1 cellular context compared by ENCODE assay signal in genomic region chr11:34929794-34930763, GRCh38.
A peak's percentile ranks its signal among the peaks of the same experiment; 100 is the strongest.
TF ChIP-seq lines count a peak whose summit lies in the region.

No MANE protein-coding gene starts in this region.

TF ChIP-seq in HepG2, 621 proteins besides CTCF, POLR2A, EP300 and RAD21 (continued from another document and continues in another):
- no peak for TF ChIP-seq RELA (CRISPR knock-in tag; IDR thresholded peaks at IDR 0.05)
- no peak for TF ChIP-seq E2F2 (CRISPR knock-in tag; IDR thresholded peaks at IDR 0.05; ENCODE audit: borderline replicate concordance)
- peak; percentile 35; the same call in 1 of the 2 replicates for TF ChIP-seq SRF (IDR thresholded peaks at IDR 0.05; ENCODE audit: low read depth, low read length)
- TF ChIP-seq HINFP (CRISPR knock-in tag; IDR thresholded peaks at IDR 0.05; ENCODE audit: low read depth): no peak
- TF ChIP-seq CENPT (CRISPR knock-in tag; IDR thresholded peaks at IDR 0.05; ENCODE audit: low read depth): no peak
- peak; percentile 47 for TF ChIP-seq NFIC (IDR thresholded peaks at IDR 0.05; ENCODE audit: low read length)
- TF ChIP-seq, protein P1, sequence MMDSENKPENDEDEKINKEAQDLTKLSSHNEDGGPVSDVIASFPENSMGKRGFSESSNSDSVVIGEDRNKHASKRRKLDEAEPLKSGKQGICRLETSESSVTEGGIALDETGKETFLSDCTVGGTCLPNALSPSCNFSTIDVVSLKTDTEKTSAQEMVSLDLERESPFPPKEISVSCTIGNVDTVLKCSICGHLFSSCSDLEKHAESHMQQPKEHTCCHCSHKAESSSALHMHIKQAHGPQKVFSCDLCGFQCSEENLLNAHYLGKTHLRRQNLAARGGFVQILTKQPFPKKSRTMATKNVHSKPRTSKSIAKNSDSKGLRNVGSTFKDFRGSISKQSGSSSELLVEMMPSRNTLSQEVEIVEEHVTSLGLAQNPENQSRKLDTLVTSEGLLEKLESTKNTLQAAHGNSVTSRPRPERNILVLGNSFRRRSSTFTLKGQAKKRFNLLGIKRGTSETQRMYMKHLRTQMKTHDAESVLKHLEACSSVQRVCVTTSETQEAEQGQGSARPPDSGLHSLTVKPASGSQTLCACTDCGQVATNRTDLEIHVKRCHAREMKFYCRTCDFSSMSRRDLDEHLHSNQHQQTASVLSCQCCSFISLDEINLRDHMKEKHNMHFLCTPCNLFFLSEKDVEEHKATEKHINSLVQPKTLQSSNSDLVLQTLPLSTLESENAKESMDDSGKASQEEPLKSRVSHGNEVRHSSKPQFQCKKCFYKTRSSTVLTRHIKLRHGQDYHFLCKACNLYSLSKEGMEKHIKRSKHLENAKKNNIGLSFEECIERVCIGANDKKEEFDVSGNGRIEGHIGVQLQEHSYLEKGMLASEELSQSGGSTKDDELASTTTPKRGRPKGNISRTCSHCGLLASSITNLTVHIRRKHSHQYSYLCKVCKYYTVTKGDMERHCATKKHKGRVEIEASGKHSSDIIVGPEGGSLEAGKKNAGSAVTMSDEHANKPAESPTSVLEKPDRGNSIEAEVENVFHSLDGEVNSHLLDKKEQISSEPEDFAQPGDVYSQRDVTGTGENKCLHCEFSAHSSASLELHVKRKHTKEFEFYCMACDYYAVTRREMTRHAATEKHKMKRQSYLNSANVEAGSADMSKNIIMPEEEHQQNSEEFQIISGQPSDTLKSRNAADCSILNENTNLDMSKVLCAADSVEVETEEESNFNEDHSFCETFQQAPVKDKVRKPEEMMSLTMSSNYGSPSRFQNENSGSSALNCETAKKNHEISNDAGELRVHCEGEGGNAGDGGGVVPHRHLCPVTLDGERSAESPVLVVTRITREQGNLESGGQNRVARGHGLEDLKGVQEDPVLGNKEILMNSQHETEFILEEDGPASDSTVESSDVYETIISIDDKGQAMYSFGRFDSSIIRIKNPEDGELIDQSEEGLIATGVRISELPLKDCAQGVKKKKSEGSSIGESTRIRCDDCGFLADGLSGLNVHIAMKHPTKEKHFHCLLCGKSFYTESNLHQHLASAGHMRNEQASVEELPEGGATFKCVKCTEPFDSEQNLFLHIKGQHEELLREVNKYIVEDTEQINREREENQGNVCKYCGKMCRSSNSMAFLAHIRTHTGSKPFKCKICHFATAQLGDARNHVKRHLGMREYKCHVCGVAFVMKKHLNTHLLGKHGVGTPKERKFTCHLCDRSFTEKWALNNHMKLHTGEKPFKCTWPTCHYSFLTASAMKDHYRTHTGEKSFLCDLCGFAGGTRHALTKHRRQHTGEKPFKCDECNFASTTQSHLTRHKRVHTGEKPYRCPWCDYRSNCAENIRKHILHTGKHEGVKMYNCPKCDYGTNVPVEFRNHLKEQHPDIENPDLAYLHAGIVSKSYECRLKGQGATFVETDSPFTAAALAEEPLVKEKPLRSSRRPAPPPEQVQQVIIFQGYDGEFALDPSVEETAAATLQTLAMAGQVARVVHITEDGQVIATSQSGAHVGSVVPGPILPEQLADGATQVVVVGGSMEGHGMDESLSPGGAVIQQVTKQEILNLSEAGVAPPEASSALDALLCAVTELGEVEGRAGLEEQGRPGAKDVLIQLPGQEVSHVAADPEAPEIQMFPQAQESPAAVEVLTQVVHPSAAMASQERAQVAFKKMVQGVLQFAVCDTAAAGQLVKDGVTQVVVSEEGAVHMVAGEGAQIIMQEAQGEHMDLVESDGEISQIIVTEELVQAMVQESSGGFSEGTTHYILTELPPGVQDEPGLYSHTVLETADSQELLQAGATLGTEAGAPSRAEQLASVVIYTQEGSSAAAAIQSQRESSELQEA (CRISPR knock-in tag; IDR thresholded peaks at IDR 0.05; ENCODE audit: not compliant biosample characterization): peak; percentile 38
- peak; percentile 10; the same call in 1 of the 2 replicates for TF ChIP-seq CEBPB (IDR thresholded peaks at IDR 0.05; ENCODE audit: borderline replicate concordance, low read depth, low read length)
- peak; percentile 74 for TF ChIP-seq NFE2L2 (IDR thresholded peaks at IDR 0.05; ENCODE audit: low read length)
- TF ChIP-seq FOXA1 (IDR thresholded peaks at IDR 0.05): peak; percentile 60
- peak; percentile 97 for TF ChIP-seq FOXA1 (CRISPR knock-in tag; IDR thresholded peaks at IDR 0.05)
- peak; percentile 79; the same call in 1 of the 2 replicates for TF ChIP-seq MXD3 (CRISPR knock-in tag; IDR thresholded peaks at IDR 0.05)
- TF ChIP-seq ZNF768 (CRISPR knock-in tag; IDR thresholded peaks at IDR 0.05): no peak
- TF ChIP-seq ZNF503 (CRISPR knock-in tag; IDR thresholded peaks at IDR 0.05): peak; percentile 78; the same call in 1 of the 2 replicates
- no peak for TF ChIP-seq NBN (conservative IDR thresholded peaks at IDR 0.05)
- no peak for TF ChIP-seq PRDM15 (CRISPR knock-in tag; IDR thresholded peaks at IDR 0.05)
- no peak for TF ChIP-seq ZNF597 (CRISPR knock-in tag; IDR thresholded peaks at IDR 0.05)
- no peak for TF ChIP-seq MZF1 (CRISPR knock-in tag; IDR thresholded peaks at IDR 0.05; ENCODE audit: borderline replicate concordance)
- no peak for TF ChIP-seq ZBTB21 (CRISPR knock-in tag; IDR thresholded peaks at IDR 0.05)
- TF ChIP-seq ZNF558 (CRISPR knock-in tag; IDR thresholded peaks at IDR 0.05; ENCODE audit: borderline replicate concordance): peak; percentile 45; the same call in 1 of the 2 replicates
- TF ChIP-seq CAMTA2 (CRISPR knock-in tag; IDR thresholded peaks at IDR 0.05; ENCODE audit: borderline replicate concordance): no peak
- no peak for TF ChIP-seq HNRNPUL1 (IDR thresholded peaks at IDR 0.05; ENCODE audit: low read depth, low read length)
- peak; percentile 90; the same call in 1 of the 2 replicates for TF ChIP-seq ZFP36L1 (CRISPR knock-in tag; IDR thresholded peaks at IDR 0.05)
- no peak for TF ChIP-seq FOSL1 (CRISPR knock-in tag; IDR thresholded peaks at IDR 0.05; ENCODE audit: borderline replicate concordance)
- peak; percentile 93 for TF ChIP-seq ARNTL (CRISPR knock-in tag; IDR thresholded peaks at IDR 0.05)
- TF ChIP-seq TCF12 (IDR thresholded peaks at IDR 0.05): no peak
- no peak for TF ChIP-seq TCF12 (CRISPR knock-in tag; IDR thresholded peaks at IDR 0.05)
- TF ChIP-seq ZFYVE20 (CRISPR knock-in tag; IDR thresholded peaks at IDR 0.05; ENCODE audit: borderline replicate concordance, low read depth): no peak
- TF ChIP-seq YEATS4 (CRISPR knock-in tag; IDR thresholded peaks at IDR 0.05; ENCODE audit: borderline replicate concordance): peak; percentile 63; the same call in 1 of the 2 replicates
- TF ChIP-seq, protein P2, sequence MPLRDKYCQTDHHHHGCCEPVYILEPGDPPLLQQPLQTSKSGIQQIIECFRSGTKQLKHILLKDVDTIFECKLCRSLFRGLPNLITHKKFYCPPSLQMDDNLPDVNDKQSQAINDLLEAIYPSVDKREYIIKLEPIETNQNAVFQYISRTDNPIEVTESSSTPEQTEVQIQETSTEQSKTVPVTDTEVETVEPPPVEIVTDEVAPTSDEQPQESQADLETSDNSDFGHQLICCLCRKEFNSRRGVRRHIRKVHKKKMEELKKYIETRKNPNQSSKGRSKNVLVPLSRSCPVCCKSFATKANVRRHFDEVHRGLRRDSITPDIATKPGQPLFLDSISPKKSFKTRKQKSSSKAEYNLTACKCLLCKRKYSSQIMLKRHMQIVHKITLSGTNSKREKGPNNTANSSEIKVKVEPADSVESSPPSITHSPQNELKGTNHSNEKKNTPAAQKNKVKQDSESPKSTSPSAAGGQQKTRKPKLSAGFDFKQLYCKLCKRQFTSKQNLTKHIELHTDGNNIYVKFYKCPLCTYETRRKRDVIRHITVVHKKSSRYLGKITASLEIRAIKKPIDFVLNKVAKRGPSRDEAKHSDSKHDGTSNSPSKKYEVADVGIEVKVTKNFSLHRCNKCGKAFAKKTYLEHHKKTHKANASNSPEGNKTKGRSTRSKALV (CRISPR knock-in tag; IDR thresholded peaks at IDR 0.05): peak; percentile 59; the same call in 1 of the 2 replicates
- TF ChIP-seq ISL2 (CRISPR knock-in tag; IDR thresholded peaks at IDR 0.05): peak; percentile 93
- no peak for TF ChIP-seq ATAD3A (CRISPR knock-in tag; IDR thresholded peaks at IDR 0.05)
- TF ChIP-seq ZMYM2 (CRISPR knock-in tag; IDR thresholded peaks at IDR 0.05): peak; percentile 85
- peak; percentile 18; the same call in 1 of the 2 replicates for TF ChIP-seq ZNF776 (CRISPR knock-in tag; IDR thresholded peaks at IDR 0.05)
- TF ChIP-seq ZNF256 (CRISPR knock-in tag; conservative IDR thresholded peaks at IDR 0.05): no peak
- TF ChIP-seq CREM (IDR thresholded peaks at IDR 0.05): peak; percentile 76
- TF ChIP-seq CREM (CRISPR knock-in tag; IDR thresholded peaks at IDR 0.05): no peak
- TF ChIP-seq ZNF484 (CRISPR knock-in tag; IDR thresholded peaks at IDR 0.05; ENCODE audit: borderline replicate concordance, low read depth): no peak
- TF ChIP-seq GFI1 (CRISPR knock-in tag; IDR thresholded peaks at IDR 0.05; ENCODE audit: borderline replicate concordance): peak; percentile 66
- TF ChIP-seq PHF8 (CRISPR knock-in tag; IDR thresholded peaks at IDR 0.05): peak; percentile 43
- TF ChIP-seq ZNF234 (CRISPR knock-in tag; conservative IDR thresholded peaks at IDR 0.05): no peak
- no peak for TF ChIP-seq ZC3H13 (CRISPR knock-in tag; IDR thresholded peaks at IDR 0.05)
- peak; percentile 58; the same call in 1 of the 2 replicates for TF ChIP-seq BCL3 (CRISPR knock-in tag; IDR thresholded peaks at IDR 0.05)
